Comparison of ENCODE assay signal across 8 cellular contexts in the genomic region with DNA sequence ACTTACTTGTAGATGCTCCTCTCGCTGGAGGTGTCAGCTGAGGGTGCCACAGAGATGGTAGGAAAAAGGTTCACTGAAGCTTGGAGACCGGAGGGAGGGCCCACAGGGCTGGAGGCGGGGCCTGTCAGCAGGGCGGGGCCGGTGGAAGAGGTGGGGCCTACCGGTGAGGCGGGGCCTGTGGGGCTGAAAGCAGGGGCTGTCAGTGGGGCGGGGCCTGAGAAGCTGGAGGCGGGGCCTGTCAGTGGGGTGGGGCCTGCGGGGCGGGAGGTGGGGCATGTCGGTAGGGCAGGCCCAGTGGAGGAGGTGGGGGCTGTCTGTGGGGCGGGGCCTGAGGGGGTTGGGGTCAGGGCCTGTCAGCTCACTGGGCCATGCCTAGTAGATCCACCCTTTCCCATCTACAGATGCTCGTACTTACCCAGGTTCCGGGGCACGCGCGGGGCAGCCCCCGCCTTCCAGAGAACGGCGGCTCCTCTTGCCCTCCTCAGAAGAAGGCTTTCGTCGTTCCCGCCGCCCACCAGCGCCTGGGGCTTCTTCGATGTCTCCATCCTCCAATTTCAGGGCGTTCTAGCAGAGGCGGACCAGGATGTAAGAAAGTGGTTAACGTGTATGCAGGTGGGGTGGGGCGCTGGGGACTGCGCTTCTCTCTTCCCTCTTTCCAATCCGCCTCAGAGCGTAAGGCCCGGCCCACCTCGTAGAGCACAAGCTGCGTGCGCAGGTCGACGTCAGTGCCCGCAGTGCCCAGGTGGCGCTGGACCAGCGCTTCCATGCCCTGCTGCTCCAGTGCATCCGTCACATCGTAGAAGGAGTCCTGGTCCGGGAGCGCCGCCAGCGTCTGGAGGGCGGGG. TPM values are rescaled to one million over a fixed set of nuclear protein-coding genes. Genes with fewer than 3 reads are reported as not detected.
A peak's percentile ranks its signal among the peaks of the same experiment; 100 is the strongest.
DNase-seq lines count a peak whose midpoint lies in the region; ATAC-seq and TF ChIP-seq lines count a peak whose summit lies in the region.

No MANE protein-coding gene starts in this region.

- DNase-seq in SK-N-MC (ENCODE audit: low read depth, low spot score), result no peak
- peak; percentile 40 for DNase-seq in activated gamma-delta T cell treated with anti-CD3 and anti-CD28 coated beads, Interleukin-2, amount 50 U/mL, for 16 hours (ENCODE audit: low read depth)
- peak; percentile 66 for DNase-seq in stimulated activated CD8-positive, alpha-beta memory T cell treated with anti-CD3 and anti-CD28 coated beads, Interleukin-15, amount 100 ng/mL, for 24 hours (ENCODE audit: low read depth)
- no peak for DNase-seq in mesothelial cell of epicardium (ENCODE audit: low spot score in 2 of 2, unreplicated experiment in 2 of 2)

- H3K36me3 ChIP-seq in SK-N-MC (ENCODE audit: insufficient read depth, low read length) (no peaks in the 10 kb centered on the region), iPS-15b (ENCODE audit: control insufficient read depth, insufficient read depth, low read length) (peaks cover 21% of the 10 kb centered on the region)

- no peaks in the 10 kb centered on the region for H3K27me3 ChIP-seq in iPS-15b (ENCODE audit: control insufficient read depth, insufficient read depth, low read length)

- H3K27me3 Mint-ChIP-seq in mesothelial cell of epicardium (ENCODE audit: low read depth), result no peaks in the 10 kb centered on the region

- H3K4me3 ChIP-seq in SK-N-MC (peak overlapping the region; percentile 66), iPS-15b (ENCODE audit: low read depth, low read length) (peak overlapping the region; percentile 45)

- peaks cover 8% of the 10 kb centered on the region for H3K4me1 ChIP-seq in iPS-15b (ENCODE audit: control insufficient read depth, insufficient read depth, low read length)

- H3K9ac ChIP-seq in SK-N-MC (ENCODE audit: insufficient read length), result no peak overlapping the region
- no peak overlapping the region for H3K9ac ChIP-seq in iPS-15b (ENCODE audit: low read depth, low read length)

- H3K27ac Mint-ChIP-seq in mesothelial cell of epicardium, result no peak overlapping the region

- no peaks in the 10 kb centered on the region for H3K9me3 ChIP-seq in SK-N-MC (ENCODE audit: low read depth, low read length)
- H3K9me3 ChIP-seq in iPS-15b (ENCODE audit: control insufficient read depth, insufficient read depth, low read length), result no peaks in the 10 kb centered on the region

- H3K9me3 Mint-ChIP-seq in mesothelial cell of epicardium, result no peaks in the 10 kb centered on the region

- ATAC-seq in GM18502 (IDR thresholded peaks at IDR 0.05; ENCODE audit: poor library complexity, unreplicated experiment), result peak; percentile 64
- no peak for ATAC-seq in GM18511 (IDR thresholded peaks at IDR 0.05; ENCODE audit: unreplicated experiment)

- peaks cover 17% of the 10 kb centered on the region for H3K36me3 Mint-ChIP-seq in mesothelial cell of epicardium

- peak overlapping the region; percentile 42 for H3K27ac ChIP-seq in 22Rv1
- no peak overlapping the region for H3K27ac ChIP-seq in SK-N-MC

- peaks cover 5% of the 10 kb centered on the region for H3K4me1 Mint-ChIP-seq in mesothelial cell of epicardium

- no peak for TF ChIP-seq CTCF in 22Rv1 (IDR thresholded peaks at IDR 0.05)
- no peak for TF ChIP-seq CTCF in mesothelial cell of epicardium (IDR thresholded peaks at IDR 0.05; ENCODE audit: unreplicated experiment)

- no peak overlapping the region for H3K4me3 Mint-ChIP-seq in mesothelial cell of epicardium

RNA-seq across cellular contexts. Expression of gene TMEM208, which starts 9.8 kb away (rescaled TPM):
- 35.8 to 38.4 TPM (median 36.3 TPM) in 3 replicates for total RNA-seq in mesothelial cell of epicardium

RNA-seq across cellular contexts. Expression of gene FHOD1, which starts 10.5 kb away (rescaled TPM):
- total RNA-seq in mesothelial cell of epicardium, result 28.2 to 28.7 TPM (median 28.3 TPM) in 3 replicates

RNA-seq across cellular contexts. Expression of gene SLC9A5, which starts 12.0 kb away (rescaled TPM):
- total RNA-seq in mesothelial cell of epicardium, result 2.9 to 3.5 TPM (median 3.3 TPM) in 3 replicates

RNA-seq across cellular contexts. Expression of gene ELMO3, which starts 37.8 kb away (rescaled TPM):
- 9.3 to 10.0 TPM (median 9.7 TPM) in 3 replicates for total RNA-seq in mesothelial cell of epicardium

RNA-seq across cellular contexts. Expression of gene PLEKHG4, which starts 42.6 kb away (rescaled TPM):
- total RNA-seq in mesothelial cell of epicardium, result 13.4 to 15.5 TPM (median 15.4 TPM) in 3 replicates

Comparison
In these comparisons a context has a peak if more than half of its experiments do, and no peak if none do; other contexts are left out.
1. DNase-seq: peak in activated gamma-delta T cell treated with anti-CD3 and anti-CD28 coated beads, Interleukin-2, amount 50 U/mL, for 16 hours (single experiment) and stimulated activated CD8-positive, alpha-beta memory T cell treated with anti-CD3 and anti-CD28 coated beads, Interleukin-15, amount 100 ng/mL, for 24 hours (single experiment); none in SK-N-MC (single experiment) and mesothelial cell of epicardium (0 of 2).